ENCODE assay signal across 19 cellular contexts in genomic region chr11:120183701-120184141, GRCh38. TPM values are rescaled to one million over a fixed set of nuclear protein-coding genes. Genes with fewer than 3 reads are reported as not detected.
DNase-seq lines count a peak whose midpoint lies in the region; ATAC-seq, FAIRE-seq and TF ChIP-seq lines count a peak whose summit lies in the region.
"Had no signal": no experiment of that assay in that cellular context is flagged by ENCODE, and none has a peak within 500 bp of the region (broad histone marks: within the 10 kb centered on the region; RNA-seq: fewer than 3 reads in every experiment).

No MANE protein-coding gene starts in this region.

- H3K4me3 ChIP-seq in small intestine (ENCODE audit: low read depth in 1 of 2, low read length in 2 of 2) (peak overlapping the region in 1 of 2 donors; percentile 42), PC-9 (no peak overlapping the region)
- H3K4me3 ChIP-seq: K562 had no signal

- FAIRE-seq in small intestine (lab: Jason Lieb, UNC) = no peak
- FAIRE-seq: K562, RCC 7860 had no signal

- POLR2A ChIA-PET in PC-9 (lab: Charles Lee; ENCODE audit: unreplicated experiment) = no interaction called here

- CTCF ChIA-PET in Calu3 (lab: Charles Lee) (no interaction called here), PC-9 (lab: Charles Lee) (interaction anchor here (0.6 kb wide), 1 partner anchor 844 kb away, joined by 3 read pairs; no protein-coding TSS in a partner anchor)

- H3K4me2 ChIP-seq in PC-9 = no peak overlapping the region

- no peaks in the 10 kb centered on the region for H3K36me3 ChIP-seq in small intestine (ENCODE audit: control insufficient read depth in 2 of 2, insufficient read depth in 2 of 2, low read length in 2 of 2)
- no peaks in the 10 kb centered on the region for H3K36me3 ChIP-seq in PC-9 (ENCODE audit: low read depth)
- H3K36me3 ChIP-seq: BE2C had no signal

- peaks cover 27% of the 10 kb centered on the region for H3K27me3 Mint-ChIP-seq in activated T-helper 17 cell treated with anti-CD3 and anti-CD28 coated beads, Interleukin-2, amount 50 U/mL, for 72 hours
- H3K27me3 Mint-ChIP-seq in Calu3 (ENCODE audit: unreplicated experiment) = peaks cover 72% of the 10 kb centered on the region

- H3K9me3 ChIP-seq in small intestine (ENCODE audit: control insufficient read depth, low read depth) (no peaks in the 10 kb centered on the region), PC-9 (ENCODE audit: insufficient read depth, low read depth) (no peaks in the 10 kb centered on the region)
- H3K9me3 ChIP-seq: BE2C had no signal

- H3K79me2 ChIP-seq in PC-9 (ENCODE audit: low read depth) = no peaks in the 10 kb centered on the region

- peaks cover 10% of the 10 kb centered on the region for H3K4me1 Mint-ChIP-seq in activated T-helper 17 cell treated with anti-CD3 and anti-CD28 coated beads, Interleukin-2, amount 50 U/mL, for 72 hours
- peaks cover 9% of the 10 kb centered on the region for H3K4me1 Mint-ChIP-seq in Calu3 (ENCODE audit: low read depth, unreplicated experiment)
- H3K4me1 Mint-ChIP-seq: memory B cell had no signal

- no peak overlapping the region for H2AFZ ChIP-seq in PC-9

- 48 to 68% (median 51%) methylated on average over 7 of the region's 7 CpGs for WGBS in small intestine, 3 donors

- H3K4me1 ChIP-seq in small intestine (ENCODE audit: control insufficient read depth in 2 of 2, insufficient read depth in 1 of 2, low read depth in 1 of 2, low read length in 1 of 2) (peaks cover 8 to 21% of the 10 kb centered on the region in 2 donors), PC-9 (replicated peaks; ENCODE audit: insufficient read depth) (no peaks in the 10 kb centered on the region)

- peak overlapping the region; percentile 8 for H3K27ac Mint-ChIP-seq in activated T-helper 17 cell treated with anti-CD3 and anti-CD28 coated beads, Interleukin-2, amount 50 U/mL, for 72 hours
- H3K27ac Mint-ChIP-seq in Calu3 (ENCODE audit: unreplicated experiment) = no peak overlapping the region
- H3K27ac Mint-ChIP-seq: effector memory CD8-positive, alpha-beta T cell; memory B cell had no signal

- no peaks in the 10 kb centered on the region for H4K20me1 ChIP-seq in PC-9 (ENCODE audit: insufficient read depth)

- intact Hi-C loops in Calu3 (cut with micrococcal nuclease; ENCODE audit: unreplicated experiment) (no loop called here), PC-9 (cut with micrococcal nuclease; ENCODE audit: unreplicated experiment) (no loop called here)

- H3K4me3 Mint-ChIP-seq in activated T-helper 17 cell treated with anti-CD3 and anti-CD28 coated beads, Interleukin-2, amount 50 U/mL, for 72 hours = no peak overlapping the region
- H3K4me3 Mint-ChIP-seq in Calu3 (ENCODE audit: low read depth, unreplicated experiment) = no peak overlapping the region
- H3K4me3 Mint-ChIP-seq: effector memory CD8-positive, alpha-beta T cell; memory B cell; stimulated activated naive CD8-positive, alpha-beta T cell treated with anti-CD3 and anti-CD28 coated beads, Interleukin-15, amount 100 ng/mL, for 72 hours had no signal

- ATAC-seq in activated T-helper 17 cell treated with anti-CD3 and anti-CD28 coated beads, Interleukin-2, amount 50 U/mL, for 72 hours (replicated peaks) = no peak
- ATAC-seq in GM18511 (IDR thresholded peaks at IDR 0.05; ENCODE audit: unreplicated experiment) = no peak
- ATAC-seq: effector memory CD8-positive, alpha-beta T cell; stimulated activated naive CD8-positive, alpha-beta T cell treated with anti-CD3 and anti-CD28 coated beads, Interleukin-15, amount 100 ng/mL, for 72 hours had no signal

- no peaks in the 10 kb centered on the region for H3K36me3 Mint-ChIP-seq in activated T-helper 17 cell treated with anti-CD3 and anti-CD28 coated beads, Interleukin-2, amount 50 U/mL, for 72 hours (ENCODE audit: low read depth)
- H3K36me3 Mint-ChIP-seq in Calu3 (ENCODE audit: insufficient read depth, unreplicated experiment) = no peaks in the 10 kb centered on the region
- H3K36me3 Mint-ChIP-seq: memory B cell had no signal

- no peaks in the 10 kb centered on the region for H3K9me3 Mint-ChIP-seq in activated T-helper 17 cell treated with anti-CD3 and anti-CD28 coated beads, Interleukin-2, amount 50 U/mL, for 72 hours
- H3K9me3 Mint-ChIP-seq in Calu3 (ENCODE audit: low read depth, unreplicated experiment) = no peaks in the 10 kb centered on the region
- H3K9me3 Mint-ChIP-seq: effector memory CD8-positive, alpha-beta T cell; memory B cell; stimulated activated naive CD8-positive, alpha-beta T cell treated with anti-CD3 and anti-CD28 coated beads, Interleukin-15, amount 100 ng/mL, for 72 hours had no signal

- no TSS peak for BruUV-seq in Calu3 (replicated peaks; lab: Mats Ljungman, UMichigan)
- no TSS peak for BruUV-seq in PC-9 (replicated peaks; lab: Mats Ljungman, UMichigan)

- H3K9me2 ChIP-seq in PC-9 (ENCODE audit: insufficient read depth) = no peaks in the 10 kb centered on the region

- DNase-seq in mesenteric fat pad (ENCODE audit: low spot score) (peak; percentile 73), small intestine (no peak), Calu3 (no peak), T-helper 1 cell (no peak), PC-9 (no peak)
- DNase-seq: BE2C; effector memory CD8-positive, alpha-beta T cell; NCI-H1048; NCI-H748 treated with DMSO at 0.1 percent for 48 hours; stimulated activated CD4-positive, alpha-beta T cell treated with anti-CD3 and anti-CD28 coated beads, Interleukin-12 subunit alpha, Interleukin-12 subunit beta, amount 100 ng/mL, for 4 hours; stimulated activated naive CD8-positive, alpha-beta T cell treated with anti-CD3 and anti-CD28 coated beads, Interleukin-15, amount 100 ng/mL, for 72 hours; SW 1271 had no signal

- H3K27ac ChIP-seq in cingulate gyrus (ENCODE audit: low read depth, low read length) = peak overlapping the region; percentile 72
- peak overlapping the region; percentile 92 to 96 for H3K27ac ChIP-seq in small intestine (ENCODE audit: low read depth in 1 of 2, low read length in 1 of 2)
- H3K27ac ChIP-seq in PC-9 = no peak overlapping the region
- H3K27ac ChIP-seq: VCaP had no signal

- no peaks in the 10 kb centered on the region for H3K27me3 ChIP-seq in small intestine (ENCODE audit: control insufficient read depth in 2 of 2, insufficient read depth in 2 of 2, low read length in 2 of 2)
- no peaks in the 10 kb centered on the region for H3K27me3 ChIP-seq in PC-9 (ENCODE audit: insufficient read depth, low read depth)
- H3K27me3 ChIP-seq: BE2C had no signal

- TF ChIP-seq CTCF in Calu3 (IDR thresholded peaks at IDR 0.05; ENCODE audit: unreplicated experiment) = no peak
- TF ChIP-seq CTCF in PC-9 (conservative IDR thresholded peaks at IDR 0.05) = no peak

- H3F3A ChIP-seq in PC-9 (ENCODE audit: insufficient read depth, low read depth) = no peaks in the 10 kb centered on the region

RNA-seq across cellular contexts. Expression of gene OAF, which starts 27.1 kb away (rescaled TPM):
- 1 to 10 TPM in 1 of 2 donors, under 1 TPM in 1; 0.97 to 1.3 TPM for total RNA-seq in activated T-helper 17 cell treated with anti-CD3 and anti-CD28 coated beads, Interleukin-2, amount 50 U/mL, for 72 hours
- total RNA-seq in mesenteric fat pad (68.4 TPM), Calu3 (2022) (11.3 and 11.6 TPM in 2 replicates), PC-9 (2021) (45.6 and 66.1 TPM in 2 replicates)
- polyA plus RNA-seq in small intestine = 10 to 100 TPM; 33.0 to 66.0 (median 64.3) TPM

RNA-seq across cellular contexts. Expression of gene TRIM29, which starts 45.8 kb away (rescaled TPM):
- total RNA-seq in activated T-helper 17 cell treated with anti-CD3 and anti-CD28 coated beads, Interleukin-2, amount 50 U/mL, for 72 hours = not detected
- total RNA-seq in mesenteric fat pad (1.3 TPM), Calu3 (2022) (2.1 and 3.3 TPM in 2 replicates), PC-9 (2021) (208 and 293 TPM in 2 replicates)
- 10 to 100 TPM in 1 of 3 donors, 1 to 10 TPM in 2; 1.1 to 10.3 (median 2.3) TPM for polyA plus RNA-seq in small intestine

RNA-seq across cellular contexts. Expression of gene POU2F3, which starts 56.2 kb away (rescaled TPM):
- under 1 TPM in 1 of 2 donors, not detected in 1; 0.13 TPM for total RNA-seq in activated T-helper 17 cell treated with anti-CD3 and anti-CD28 coated beads, Interleukin-2, amount 50 U/mL, for 72 hours
- 0.19 TPM for total RNA-seq in mesenteric fat pad
- polyA plus RNA-seq in small intestine = 1 to 10 TPM; 1.4 to 1.6 (median 1.4) TPM
- 2.6 and 3.3 TPM in 2 replicates for total RNA-seq in Calu3 (2022)
- total RNA-seq in PC-9 (2021) = 2.3 and 2.9 TPM in 2 replicates
- total RNA-seq: K562 had no signal
- polyA plus RNA-seq: K562 had no signal

Comparison
In these comparisons a context has a peak if more than half of its experiments do, and no peak if none do; other contexts are left out.
1. RNA of gene TRIM29, which starts 45.8 kb away (total RNA-seq): 208 to 293 TPM in PC-9; 2.1 to 3.3 TPM in Calu3, 1.3 TPM in mesenteric fat pad (single experiment) and not detected in activated T-helper 17 cell treated with anti-CD3 and anti-CD28 coated beads, Interleukin-2, amount 50 U/mL, for 72 hours; every median in the first group is over 10 times any median in the second.